ENCODE assay signal across 18 cellular contexts in the genomic region with DNA sequence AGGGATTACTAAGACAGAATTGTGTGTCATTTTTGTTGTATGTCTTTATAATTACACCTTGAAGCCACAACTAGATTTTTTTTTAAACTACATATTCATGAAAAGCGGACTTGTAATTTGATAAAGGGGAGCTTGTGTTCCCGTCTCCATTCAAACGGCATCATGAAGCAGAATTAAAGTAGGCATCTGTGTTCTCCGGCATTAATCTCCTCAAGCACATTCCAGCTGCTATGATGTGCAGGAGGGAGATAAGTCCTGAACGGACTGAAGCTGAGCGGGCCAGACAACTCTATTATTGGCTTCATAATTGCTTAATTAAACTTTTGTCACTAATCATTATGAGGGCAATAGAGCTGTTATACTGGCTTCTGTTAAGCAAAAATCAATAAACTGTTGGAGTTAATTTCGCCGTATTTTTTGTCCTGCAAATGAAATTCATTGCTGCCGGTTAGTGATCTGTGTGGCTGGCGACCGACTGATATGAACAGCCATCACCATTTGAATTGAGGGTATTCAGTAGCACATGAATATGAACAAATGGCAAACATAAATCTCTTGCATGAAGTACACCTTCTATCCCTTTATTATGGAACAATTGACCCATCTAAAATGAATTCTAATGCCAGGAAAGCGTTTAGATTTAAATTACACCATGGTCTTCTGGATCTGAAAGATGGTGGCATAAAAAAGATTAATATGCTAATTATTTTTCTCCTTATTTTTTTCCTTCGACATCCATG.
A peak's percentile ranks its signal among the peaks of the same experiment; 100 is the strongest.
DNase-seq lines count a peak whose midpoint lies in the region; ATAC-seq and TF ChIP-seq lines count a peak whose summit lies in the region.
"Had no signal": no experiment of that assay in that cellular context is flagged by ENCODE, and none has a peak within 500 bp of the region (broad histone marks: within the 10 kb centered on the region; RNA-seq: fewer than 3 reads in every experiment).

No MANE protein-coding gene starts in this region.

- no peak overlapping the region for H2AK5ac ChIP-seq in mesendoderm (ENCODE audit: low read length)

- no peak overlapping the region for H3K23ac ChIP-seq in mesendoderm (ENCODE audit: low read length)

- H3K9me2 ChIP-seq in GM23338 (ENCODE audit: insufficient read depth), result no peaks in the 10 kb centered on the region

- H4K20me1 ChIP-seq in GM23338 (replicated peaks; ENCODE audit: insufficient read depth), result no peaks in the 10 kb centered on the region

- H3K4me1 Mint-ChIP-seq in GM23338, result peaks cover 21% of the 10 kb centered on the region
- H3K4me1 Mint-ChIP-seq: CD4-positive, CD25-positive, alpha-beta regulatory T cell; IgD-negative memory B cell; T-cell had no signal

- H3K79me1 ChIP-seq in mesendoderm (ENCODE audit: low read length), result no peaks in the 10 kb centered on the region

- H3K79me2 ChIP-seq in GM23338 (replicated peaks; ENCODE audit: insufficient read depth) (no peaks in the 10 kb centered on the region), mesendoderm (ENCODE audit: control insufficient read depth, insufficient read depth, low read length) (no peaks in the 10 kb centered on the region)

- no peak overlapping the region for H3K4ac ChIP-seq in mesendoderm (ENCODE audit: low read depth, low read length)

- H4K5ac ChIP-seq in mesendoderm (ENCODE audit: low read length), result no peak overlapping the region

- H3K4me3 Mint-ChIP-seq in GM23338, result no peak overlapping the region
- H3K4me3 Mint-ChIP-seq: CD4-positive, CD25-positive, alpha-beta regulatory T cell; IgD-negative memory B cell; T-cell had no signal

- H3K27me3 ChIP-seq in GM23338 (ENCODE audit: insufficient read depth), result no peaks in the 10 kb centered on the region
- H3K27me3 ChIP-seq in esophagus squamous epithelium, result peaks cover 0 to 51% (median 0%) of the 10 kb centered on the region in 4 donors
- H3K27me3 ChIP-seq in mesendoderm (ENCODE audit: insufficient read depth, low read length, poor library complexity), result no peaks in the 10 kb centered on the region

- H3K4me1 ChIP-seq in GM23338 (ENCODE audit: insufficient read depth) (peaks cover 26% of the 10 kb centered on the region), esophagus squamous epithelium (no peaks in the 10 kb centered on the region), mesendoderm (ENCODE audit: control insufficient read depth, low read depth, low read length) (no peaks in the 10 kb centered on the region)

- H2BK5ac ChIP-seq in mesendoderm (ENCODE audit: low read length), result no peak overlapping the region

- H4K8ac ChIP-seq in mesendoderm (ENCODE audit: low read depth, low read length), result no peak overlapping the region

- no peaks in the 10 kb centered on the region for H3K27me3 Mint-ChIP-seq in GM23338 (ENCODE audit: insufficient read depth, low read depth, poor library complexity)
- H3K27me3 Mint-ChIP-seq: CD4-positive, CD25-positive, alpha-beta regulatory T cell; IgD-negative memory B cell; T-cell had no signal

- no peak overlapping the region for H2AFZ ChIP-seq in GM23338
- H2AFZ ChIP-seq: PC-9 had no signal

- 69% methylated on average over 13 of the region's 13 CpGs for WGBS in esophagus squamous epithelium, 2 donors
- WGBS in mesendoderm (ENCODE audit: extremely low coverage, insufficient coverage, low lambda C conversion rate), result no CpG with 5 or more reads among the region's 13 CpGs

- no peak overlapping the region for H3K9ac ChIP-seq in mesendoderm (ENCODE audit: low read length)

- DNase-seq in GM23338 (ENCODE audit: low spot score) (no peak), NCI-H1105 (lab: John Stamatoyannopoulos, UW) (peak; percentile 44), NCI-H524 (lab: John Stamatoyannopoulos, UW) (peak; percentile 93 to 95), RPMI8226 (no peak), esophagus squamous epithelium (lab: John Stamatoyannopoulos, UW) (no peak), mesendoderm (no peak)
- DNase-seq: CD4-positive, CD25-positive, alpha-beta regulatory T cell; GOT3; HCEC 1CT; Karpas-422; NCI-H2081; NCI-H446 treated with DMSO at 0.1 percent for 48 hours; NCI-H69; PC-9; T-cell had no signal

- ATAC-seq in GM23338 (no peak), HG03108 (IDR thresholded peaks at IDR 0.05; ENCODE audit: unreplicated experiment) (no peak)
- ATAC-seq: T-cell had no signal

- H3K36me3 Mint-ChIP-seq in GM23338 (ENCODE audit: low read depth), result no peaks in the 10 kb centered on the region
- H3K36me3 Mint-ChIP-seq: CD4-positive, CD25-positive, alpha-beta regulatory T cell; IgD-negative memory B cell; T-cell had no signal

- H3K27ac Mint-ChIP-seq in GM23338, result no peak overlapping the region
- H3K27ac Mint-ChIP-seq: CD4-positive, CD25-positive, alpha-beta regulatory T cell; IgD-negative memory B cell; T-cell had no signal

- intact Hi-C loops in esophagus squamous epithelium (cut with DNase I), result no loop called here

- TF ChIP-seq CTCF in GM23338 (conservative IDR thresholded peaks at IDR 0.05; ENCODE audit: low read depth in 2 of 2) (no peak), VCaP (conservative IDR thresholded peaks at IDR 0.05) (no peak), esophagus squamous epithelium (IDR thresholded peaks at IDR 0.05) (no peak)

- no peak for TF ChIP-seq POLR2A in esophagus squamous epithelium (IDR thresholded peaks at IDR 0.05)

- H3K4me3 ChIP-seq in GM23338 (no peak overlapping the region), esophagus squamous epithelium (no peak overlapping the region), mesendoderm (ENCODE audit: low read length) (no peak overlapping the region)
- H3K4me3 ChIP-seq: PC-9 had no signal

- no peak overlapping the region for H3K56ac ChIP-seq in mesendoderm (ENCODE audit: low read length)

- H3K18ac ChIP-seq in mesendoderm (ENCODE audit: low read length), result no peak overlapping the region

- no peaks in the 10 kb centered on the region for H3F3A ChIP-seq in GM23338 (replicated peaks; ENCODE audit: low read depth)

- H3K4me2 ChIP-seq in GM23338, result peak overlapping the region; percentile 37; the same call in 1 of the 2 replicates
- no peak overlapping the region for H3K4me2 ChIP-seq in mesendoderm (ENCODE audit: low read length)
- H3K4me2 ChIP-seq: PC-9 had no signal

- H3K9me3 ChIP-seq in esophagus squamous epithelium, result no peaks in the 10 kb centered on the region

- no peaks in the 10 kb centered on the region for H3K36me3 ChIP-seq in GM23338 (ENCODE audit: insufficient read depth)
- H3K36me3 ChIP-seq in esophagus squamous epithelium, result no peaks in the 10 kb centered on the region
- no peaks in the 10 kb centered on the region for H3K36me3 ChIP-seq in mesendoderm (ENCODE audit: control insufficient read depth, insufficient read depth, low read length)

- no peak overlapping the region for H3K27ac ChIP-seq in GM23338 (ENCODE audit: low read depth)
- peak overlapping the region; percentile 34; the same call in 1 of the 2 replicates for H3K27ac ChIP-seq in VCaP
- H3K27ac ChIP-seq in esophagus squamous epithelium, result no peak overlapping the region
- no peak overlapping the region for H3K27ac ChIP-seq in mesendoderm (ENCODE audit: low read depth, low read length)
- H3K27ac ChIP-seq: PC-9 had no signal

- no peak overlapping the region for H2BK15ac ChIP-seq in mesendoderm (replicated peaks; ENCODE audit: low read depth)

- no peaks in the 10 kb centered on the region for H3K9me3 Mint-ChIP-seq in GM23338

- H2BK120ac ChIP-seq in mesendoderm (ENCODE audit: low read depth, low read length), result no peak overlapping the region

TF ChIP-seq in GM23338, 12 proteins besides CTCF, POLR2A, EP300 and RAD21 (continues in another document):
- no peak for TF ChIP-seq ZNF114 (CRISPR knock-in tag; IDR thresholded peaks at IDR 0.05)

Comparison
In these comparisons a context has a peak if more than half of its experiments do, and no peak if none do; other contexts are left out.
1. DNase-seq: peak in NCI-H1105 (single experiment) and NCI-H524 (2 of 2); none in GM23338 (single experiment), RPMI8226 (single experiment), esophagus squamous epithelium (single experiment) and mesendoderm (single experiment).